In the genomic region with DNA sequence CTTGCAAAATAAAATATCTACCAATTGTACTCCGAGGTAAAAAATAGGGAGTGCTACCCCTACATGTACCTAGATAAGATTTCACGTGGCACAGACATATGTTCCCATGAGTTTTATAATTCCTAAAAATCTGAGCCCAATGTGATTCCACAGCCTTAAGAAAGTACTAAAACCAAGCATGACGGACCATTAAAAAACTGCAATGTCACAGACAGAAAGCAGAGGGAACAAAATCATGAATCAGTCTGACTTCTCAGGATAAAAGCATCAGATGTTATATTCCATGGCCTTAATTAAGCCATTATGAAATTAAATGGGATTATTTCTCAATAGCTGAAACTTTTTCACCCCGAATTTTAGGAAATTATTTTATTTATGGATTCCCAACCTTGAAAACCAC, we compare ENCODE assay signal across 16 cellular contexts. TPM values are rescaled to one million over a fixed set of nuclear protein-coding genes. Genes with fewer than 3 reads are reported as not detected.
DNase-seq lines count a peak whose midpoint lies in the region; ATAC-seq, FAIRE-seq and TF ChIP-seq lines count a peak whose summit lies in the region.
"Had no signal": no experiment of that assay in that cellular context is flagged by ENCODE, and none has a peak within 500 bp of the region (broad histone marks: within the 10 kb centered on the region; RNA-seq: fewer than 3 reads in every experiment).

No MANE protein-coding gene starts in this region.

- no peaks in the 10 kb centered on the region; the same call in 1 of the 2 replicates for H3K36me3 ChIP-seq in DND-41 (ENCODE audit: insufficient read depth, low read length)
- no peaks in the 10 kb centered on the region for H3K36me3 ChIP-seq in Loucy (ENCODE audit: insufficient read depth, low read length)
- H3K36me3 ChIP-seq in adrenal gland (replicated peaks in 1 of 2): no peaks in the 10 kb centered on the region
- H3K36me3 ChIP-seq in keratinocyte (ENCODE audit: control insufficient read depth in 2 of 2, extremely low read depth in 1 of 2, insufficient read depth in 2 of 2, low read length in 2 of 2): no peaks in the 10 kb centered on the region

- FAIRE-seq in keratinocyte (lab: Jason Lieb, UNC): no peak
- FAIRE-seq: H54, RCC 7860 had no signal

- H3K27ac ChIP-seq in DND-41 (ENCODE audit: low read length): no peak overlapping the region
- peak overlapping the region in 4 of 5 donors; percentile 8 to 69 (median 54) for H3K27ac ChIP-seq in adrenal gland
- no peak overlapping the region for H3K27ac ChIP-seq in keratinocyte (ENCODE audit: control insufficient read depth, insufficient read depth, low read length)

- H3K9me3 ChIP-seq in DND-41 (ENCODE audit: insufficient read depth, low read length, severe bottlenecking) (no peaks in the 10 kb centered on the region), Loucy (ENCODE audit: insufficient read depth, low read depth, low read length) (no peaks in the 10 kb centered on the region), adrenal gland (replicated peaks in 1 of 3) (no peaks in the 10 kb centered on the region), keratinocyte (ENCODE audit: control insufficient read depth, low read depth, low read length) (no peaks in the 10 kb centered on the region)

- dilution Hi-C loops in keratinocyte (cut with MboI; ENCODE audit: extremely low pct_ligation_motif_present, low sequenced_read_pairs): no loop called here

- H4K20me1 ChIP-seq in DND-41 (ENCODE audit: insufficient read depth, low read length) (peaks cover 17% of the 10 kb centered on the region; the same call in 1 of the 2 replicates), Loucy (ENCODE audit: insufficient read depth, low read length, poor library complexity, severe bottlenecking) (peaks cover 28% of the 10 kb centered on the region), keratinocyte (ENCODE audit: control insufficient read depth, extremely low read depth, insufficient read depth, low read length) (no peaks in the 10 kb centered on the region)

- H3K27me3 ChIP-seq in DND-41 (ENCODE audit: insufficient read depth, low read length, poor library complexity) (no peaks in the 10 kb centered on the region), Loucy (ENCODE audit: insufficient read depth, low read length, poor library complexity, severe bottlenecking) (no peaks in the 10 kb centered on the region), adrenal gland (no peaks in the 10 kb centered on the region), keratinocyte (ENCODE audit: control insufficient read depth, extremely low read depth, insufficient read depth, low read length) (no peaks in the 10 kb centered on the region)

- ATAC-seq in DND-41 (ENCODE audit: insufficient read depth, low read depth): no peak
- ATAC-seq in HG02970 (IDR thresholded peaks at IDR 0.05; ENCODE audit: low FRiP score, unreplicated experiment): no peak

- H3K4me2 ChIP-seq in DND-41 (ENCODE audit: insufficient read depth, low read length): peak overlapping the region; percentile 35
- H3K4me2 ChIP-seq in Loucy (ENCODE audit: low read depth, low read length, poor library complexity, severe bottlenecking): peak overlapping the region; percentile 83
- peak overlapping the region; percentile 23 for H3K4me2 ChIP-seq in keratinocyte (ENCODE audit: control insufficient read depth, extremely low read depth, insufficient read depth, low read depth, low read length)

- 41 to 59% (median 48%) methylated on average over 4 of the region's 4 CpGs for WGBS in adrenal gland, 4 donors

- no peak for DNase-seq in DND-41
- DNase-seq in adrenal gland: no peak
- no peak for DNase-seq in keratinocyte (ENCODE audit: low read depth, low spot score)
- DNase-seq in foreskin melanocyte: no peak
- no peak for DNase-seq in NCI-H526 treated with DMSO at 0.1 percent for 48 hours (lab: John Stamatoyannopoulos, UW)
- DNase-seq in pons (ENCODE audit: low spot score): no peak
- DNase-seq: CD4-positive, alpha-beta T cell; HFFc6; Kasumi-1; NCI-H187; SHP77; T-helper 2 cell had no signal

- no peak overlapping the region for H2AFZ ChIP-seq in DND-41 (ENCODE audit: low read depth, low read length)
- H2AFZ ChIP-seq in Loucy (ENCODE audit: low read length): no peak overlapping the region
- no peak overlapping the region for H2AFZ ChIP-seq in keratinocyte (ENCODE audit: control insufficient read depth, low read length)

- peaks cover 91% of the 10 kb centered on the region for H3K79me2 ChIP-seq in DND-41 (ENCODE audit: insufficient read depth, low read length)
- peaks cover 81% of the 10 kb centered on the region for H3K79me2 ChIP-seq in Loucy (ENCODE audit: insufficient read depth, low read length)
- H3K79me2 ChIP-seq in keratinocyte (ENCODE audit: control insufficient read depth, insufficient read depth, low read length): peaks cover 40% of the 10 kb centered on the region

- no peak for TF ChIP-seq POLR2A in adrenal gland (IDR thresholded peaks at IDR 0.05)

- H3F3A ChIP-seq in Loucy (ENCODE audit: low read depth): 0 out of 2 replicates have a peak, but pooled peaks cover 6% of the 10 kb centered on the region

- TF ChIP-seq CTCF in DND-41 (IDR thresholded peaks at IDR 0.05; ENCODE audit: borderline replicate concordance, extremely low read depth, low read length, poor library complexity, severe bottlenecking) (no peak), Loucy (conservative IDR thresholded peaks at IDR 0.05; ENCODE audit: low read length) (no peak), adrenal gland (IDR thresholded peaks at IDR 0.05) (peak in 1 of 6 experiments; percentile 16), keratinocyte (optimal IDR thresholded peaks at IDR 0.05 in 1 of 3, IDR thresholded peaks at IDR 0.05 in 1 of 3, conservative IDR thresholded peaks at IDR 0.05 in 1 of 3; ENCODE audit: extremely low read depth in 1 of 3, insufficient read depth in 2 of 3, low read length in 3 of 3) (no peak)

- H3K9ac ChIP-seq in DND-41 (ENCODE audit: low read depth, low read length) (no peak overlapping the region), Loucy (ENCODE audit: low read depth, low read length, poor library complexity, severe bottlenecking) (peak overlapping the region; percentile 9), keratinocyte (ENCODE audit: control insufficient read depth, extremely low read depth, insufficient read depth, low read length) (no peak overlapping the region)

- no peaks in the 10 kb centered on the region; the same call in 1 of the 2 replicates for H3K9me2 ChIP-seq in Loucy (replicated peaks; ENCODE audit: low read depth, low read length)

- H3K9me1 ChIP-seq in keratinocyte (ENCODE audit: control insufficient read depth, extremely low read depth, insufficient read depth, low read length): no peaks in the 10 kb centered on the region

- H3K4me3 ChIP-seq in DND-41 (ENCODE audit: low read depth in 1 of 2, low read length in 2 of 2) (no peak overlapping the region), Loucy (ENCODE audit: low read length, poor library complexity, severe bottlenecking) (peak overlapping the region; percentile 68), adrenal gland (no peak overlapping the region), keratinocyte (ENCODE audit: control insufficient read depth in 2 of 3, extremely low read depth in 1 of 3, insufficient read depth in 2 of 3, low read depth in 1 of 3, low read length in 3 of 3) (no peak overlapping the region)

- peaks cover 43% of the 10 kb centered on the region for H3K4me1 ChIP-seq in DND-41 (ENCODE audit: insufficient read depth, low read length)
- H3K4me1 ChIP-seq in Loucy (ENCODE audit: insufficient read depth, low read length, poor library complexity, severe bottlenecking): peaks cover 71% of the 10 kb centered on the region
- H3K4me1 ChIP-seq in adrenal gland (replicated peaks in 1 of 2): peaks cover 14 to 34% of the 10 kb centered on the region in 2 donors
- peaks cover 21% of the 10 kb centered on the region for H3K4me1 ChIP-seq in keratinocyte (ENCODE audit: control insufficient read depth, extremely low read depth, insufficient read depth, low read length)

- intact Hi-C loops in adrenal gland (cut with DNase I): no loop called here

RNA-seq across cellular contexts. Expression of a gene that starts 4.7 kb away (rescaled TPM):
- 100 to 1,000 TPM in 1 of 8 donors, 10 to 100 TPM in 7; 53.4 to 144 (median 80.0) TPM for total RNA-seq in adrenal gland
- 10 to 100 TPM in 2 of 3 donors, 1 to 10 TPM in 1; 5.1 to 23.9 (median 10.4) TPM for polyA plus RNA-seq in adrenal gland
- 6.3 to 7.6 TPM (median 7.3 TPM) in 3 replicates for polyA plus RNA-seq in keratinocyte
- polyA plus RNA-seq in keratinocyte (2011; ENCODE audit: low read depth): 17.7 TPM
- 2.1 and 3.5 TPM in 2 replicates for polyA plus RNA-seq in keratinocyte (2011; cell fraction: cytosol; rRNA removed)
- 12.7 and 15.0 TPM in 2 replicates for polyA plus RNA-seq in keratinocyte (2011; cell fraction: nucleus; rRNA removed)
- 2.8 and 7.5 TPM in 2 replicates for polyA plus RNA-seq in keratinocyte (2012; ENCODE audit: low replicate concordance)
- 8.8 to 48.7 TPM (median 25.2 TPM) in 3 replicates for polyA minus RNA-seq in keratinocyte
- polyA minus RNA-seq in keratinocyte (2011; cell fraction: cytosol; rRNA and poly(A)+ RNA removed): 6.1 TPM
- polyA minus RNA-seq in keratinocyte (2011; cell fraction: nucleus; rRNA and poly(A)+ RNA removed): 43.1 and 89.3 TPM in 2 replicates

Comparison
In these comparisons a context has a peak if more than half of its experiments do, and no peak if none do; other contexts are left out.
1. H3K27ac ChIP-seq: peak in adrenal gland (4 of 5); none in DND-41 (single experiment) and keratinocyte (single experiment).
2. H3K4me2 ChIP-seq: peak in every context shown above with its lines; median percentile 83 in Loucy; 35 in DND-41; 23 in keratinocyte.